9 cellular contexts compared by ENCODE assay signal in genomic region chr22:47337161-47337621, GRCh38.
DNase-seq lines count a peak whose midpoint lies in the region; ATAC-seq lines count a peak whose summit lies in the region.
"Had no signal": no experiment of that assay in that cellular context is flagged by ENCODE, and none has a peak within 500 bp of the region (broad histone marks: within the 10 kb centered on the region; RNA-seq: fewer than 3 reads in every experiment).

No MANE protein-coding gene starts in this region.

- H2AFZ ChIP-seq in ACC112 (ENCODE audit: low read length, unreplicated experiment) (no peak overlapping the region), trophoblast cell (ENCODE audit: insufficient read depth, low read length, poor library complexity) (no peak overlapping the region)

- no peak overlapping the region for H2BK5ac ChIP-seq in trophoblast cell (ENCODE audit: low read depth, low read length, poor library complexity)

- H4K12ac ChIP-seq in trophoblast cell (ENCODE audit: low read depth, low read length): no peak overlapping the region

- H3K4me1 ChIP-seq in ACC112 (ENCODE audit: control insufficient read depth, insufficient read depth, low read length, unreplicated experiment): no peaks in the 10 kb centered on the region
- H3K4me1 ChIP-seq in trophoblast cell (ENCODE audit: control insufficient read depth in 1 of 2, insufficient read depth in 2 of 2, low read length in 2 of 2): no peaks in the 10 kb centered on the region
- H3K4me1 ChIP-seq: foreskin keratinocyte had no signal

- no peaks in the 10 kb centered on the region for H3K79me2 ChIP-seq in ACC112 (ENCODE audit: control insufficient read depth, insufficient read depth, low read length, unreplicated experiment)
- H3K79me2 ChIP-seq in trophoblast cell (ENCODE audit: control insufficient read depth, insufficient read depth, low read length, poor library complexity): no peaks in the 10 kb centered on the region

- H4K8ac ChIP-seq in trophoblast cell (ENCODE audit: low read depth, low read length): no peak overlapping the region

- no peak overlapping the region for H3K4ac ChIP-seq in trophoblast cell (ENCODE audit: low read depth, low read length)

- H3K9me3 Mint-ChIP-seq in immature natural killer cell: peaks cover 0 to 2% (median 0%) of the 10 kb centered on the region in 6 donors

- no peak overlapping the region for H3K14ac ChIP-seq in trophoblast cell (ENCODE audit: low read length)

- no peaks in the 10 kb centered on the region for H3K36me3 Mint-ChIP-seq in immature natural killer cell

- H3K4me3 Mint-ChIP-seq in immature natural killer cell: peak overlapping the region in 4 of 5 donors; percentile 65 to 84 (median 76)

- ATAC-seq in GM18858 (IDR thresholded peaks at IDR 0.05; ENCODE audit: unreplicated experiment): no peak
- ATAC-seq: foreskin keratinocyte had no signal

- WGBS in trophoblast cell (ENCODE audit: extremely low coverage, insufficient coverage, insufficient read length): no CpG with 5 or more reads among the region's 8 CpGs

- peaks cover 43% of the 10 kb centered on the region for H3K9me3 ChIP-seq in trophoblast cell (ENCODE audit: insufficient read depth, low read depth, low read length)

- no peak overlapping the region for H3K4me2 ChIP-seq in trophoblast cell (ENCODE audit: low read length)

- H2AK5ac ChIP-seq in trophoblast cell (ENCODE audit: low read length): no peak overlapping the region

- H3K4me1 Mint-ChIP-seq in immature natural killer cell: peaks cover 0 to 17% of the 10 kb centered on the region in 2 donors

- no peaks in the 10 kb centered on the region for H3K27me3 ChIP-seq in ACC112 (ENCODE audit: insufficient read depth, low read length)
- no peaks in the 10 kb centered on the region for H3K27me3 ChIP-seq in trophoblast cell (ENCODE audit: insufficient read depth, low read length)
- H3K27me3 ChIP-seq: foreskin keratinocyte had no signal

- no peak overlapping the region for H2BK12ac ChIP-seq in trophoblast cell (ENCODE audit: low read length)

- H3K27ac ChIP-seq in ACC112 (ENCODE audit: low read depth, low read length): peak overlapping the region; percentile 39; the same call in 1 of the 2 replicates
- H3K27ac ChIP-seq in trophoblast cell (ENCODE audit: low read depth, low read length): no peak overlapping the region
- H3K27ac ChIP-seq: foreskin keratinocyte had no signal

- no peak overlapping the region for H2BK120ac ChIP-seq in trophoblast cell (ENCODE audit: insufficient read depth, low read length, poor library complexity)

- no peak overlapping the region for H3K18ac ChIP-seq in trophoblast cell (ENCODE audit: low read length)

- peaks cover 2 to 10% (median 6%) of the 10 kb centered on the region in 3 donors for H3K27me3 Mint-ChIP-seq in immature natural killer cell (ENCODE audit: low read depth in 3 of 3)

- H3K27ac Mint-ChIP-seq in immature natural killer cell: peak overlapping the region in 5 of 6 donors; percentile 72 to 95 (median 87)

- H3K36me3 ChIP-seq in ACC112 (ENCODE audit: insufficient read depth, low read length) (no peaks in the 10 kb centered on the region), trophoblast cell (ENCODE audit: control insufficient read depth in 1 of 2, insufficient read depth in 2 of 2, low read length in 2 of 2) (no peaks in the 10 kb centered on the region)

- no peak overlapping the region for H3K9ac ChIP-seq in trophoblast cell (ENCODE audit: low read length)

- no peak overlapping the region for H3K4me3 ChIP-seq in ACC112 (ENCODE audit: low read depth, low read length)
- H3K4me3 ChIP-seq in trophoblast cell (ENCODE audit: low read depth, low read length): no peak overlapping the region

- DNase-seq in HCEC 1CT: peak; percentile 34
- peak; percentile 57 for DNase-seq in T1000 (lab: John Stamatoyannopoulos, UW)
- DNase-seq in immature natural killer cell: peak; percentile 26 to 45 (median 35)
- no peak for DNase-seq in trophoblast cell
- no peak for DNase-seq in NCI-H146 treated with DMSO at 0.1 percent for 48 hours (lab: John Stamatoyannopoulos, UW; ENCODE audit: unreplicated experiment)
- no peak for DNase-seq in NCI-H187 treated with DMSO at 0.1 percent for 48 hours (lab: John Stamatoyannopoulos, UW)

- no peak overlapping the region for H3K23ac ChIP-seq in trophoblast cell (ENCODE audit: low read length)

- no peaks in the 10 kb centered on the region for H3K79me1 ChIP-seq in trophoblast cell (ENCODE audit: low read length)

- H4K91ac ChIP-seq in trophoblast cell (ENCODE audit: low read depth, low read length): no peak overlapping the region

Comparison
In these comparisons a context has a peak if more than half of its experiments do, and no peak if none do; other contexts are left out.
1. DNase-seq: peak in HCEC 1CT (single experiment), T1000 (single experiment) and immature natural killer cell (3 of 3); none in trophoblast cell (0 of 2), NCI-H146 treated with DMSO at 0.1 percent for 48 hours (single experiment) and NCI-H187 treated with DMSO at 0.1 percent for 48 hours (single experiment).